12 cellular contexts compared by ENCODE assay signal in genomic region chr7:867406-868188, GRCh38. TPM values are rescaled to one million over a fixed set of nuclear protein-coding genes. Genes with fewer than 3 reads are reported as not detected.
DNase-seq lines count a peak whose midpoint lies in the region; ATAC-seq, FAIRE-seq and TF ChIP-seq lines count a peak whose summit lies in the region.
"Had no signal": no experiment of that assay in that cellular context is flagged by ENCODE, and none has a peak within 500 bp of the region (broad histone marks: within the 10 kb centered on the region; RNA-seq: fewer than 3 reads in every experiment).

No MANE protein-coding gene starts in this region.

- peak; percentile 30 for DNase-seq in BJ (ENCODE audit: low read depth)
- no peak for DNase-seq in WTC11 (ENCODE audit: low spot score)
- peak; percentile 41 for DNase-seq in glomerular visceral epithelial cell (ENCODE audit: extremely low spot score)
- DNase-seq in pancreas = peak in 2 of 6 donors; percentile 37 to 64
- DNase-seq in NCI-H748 (lab: John Stamatoyannopoulos, UW; ENCODE audit: unreplicated experiment) = no peak
- no peak for DNase-seq in NCI-H2081 treated with DMSO at 0.1 percent for 48 hours (lab: John Stamatoyannopoulos, UW)
- DNase-seq in midbrain (lab: John Stamatoyannopoulos, UW) = no peak
- DNase-seq: activated CD4-positive, alpha-beta T cell treated with anti-CD3 and anti-CD28 coated beads, Interleukin-2, amount 50 U/mL, for 1 hour; DMS 273 treated with DMSO at 0.1 percent for 48 hours; MM.1S; stimulated activated CD4-positive, alpha-beta T cell treated with anti-CD3 and anti-CD28 coated beads, Interleukin-4, amount 100 ng/mL, for 4 hours had no signal

- no peaks in the 10 kb centered on the region for H3K27me3 ChIP-seq in BJ (ENCODE audit: control insufficient read depth, insufficient read depth, low read length)
- H3K27me3 ChIP-seq in pancreas = no peaks in the 10 kb centered on the region

- ATAC-seq in WTC11 = no peak
- ATAC-seq in pancreas = peak in 3 of 4 donors; percentile 52 to 65 (median 65)
- no peak for ATAC-seq in GM21723 (IDR thresholded peaks at IDR 0.05; ENCODE audit: unreplicated experiment)

- H3K9me3 Mint-ChIP-seq in WTC11 = no peaks in the 10 kb centered on the region

- no peaks in the 10 kb centered on the region for H3K27me3 Mint-ChIP-seq in WTC11 (ENCODE audit: low read depth)

- H3K27ac Mint-ChIP-seq in WTC11 = peak overlapping the region; percentile 78

- CTCF ChIA-PET in BJ (lab: Yijun Ruan, JAX) = interaction anchor here (0.6 to 1.0 kb wide), 3 partner anchors 80 to 541 kb away, joined by 3 to 4 read pairs (median 3); no protein-coding TSS in a partner anchor
- CTCF ChIA-PET in WTC11 (lab: Charles Lee) = no interaction called here

- 88 to 90% methylated on average over 22 of the region's 22 CpGs for WGBS in pancreas, 2 donors

- H3K27ac ChIP-seq in pancreas = peak overlapping the region in 3 of 4 donors; percentile 5 to 46 (median 41)

- TF ChIP-seq CTCF in BJ (IDR thresholded peaks at IDR 0.05; ENCODE audit: insufficient read depth, low read depth, low read length) (peak; percentile 24; the same call in 1 of the 2 replicates), WTC11 (IDR thresholded peaks at IDR 0.05) (no peak), pancreas (IDR thresholded peaks at IDR 0.05) (no peak)

- POLR2A ChIA-PET in BJ (lab: Charles Lee) (no interaction called here), WTC11 (lab: Charles Lee) (no interaction called here)

- H3K4me1 Mint-ChIP-seq in WTC11 = no peaks in the 10 kb centered on the region

- H3K36me3 ChIP-seq in BJ (ENCODE audit: control insufficient read depth, insufficient read depth, low read length) = peaks cover 14% of the 10 kb centered on the region
- H3K36me3 ChIP-seq in pancreas = peaks cover 2 to 39% (median 2%) of the 10 kb centered on the region in 3 donors

- H3K4me3 ChIP-seq in BJ (ENCODE audit: low read depth, low read length) (no peak overlapping the region), pancreas (no peak overlapping the region)

- no peaks in the 10 kb centered on the region for H3K4me1 ChIP-seq in pancreas

- no peak for FAIRE-seq in pancreas (lab: Jason Lieb, UNC)

- intact Hi-C loops in pancreas (cut with DNase I) = loop anchor here in 2 of 3 donors (5.0 to 10.0 kb wide), 2 partner anchors 80 to 543 kb away; no protein-coding TSS in a partner anchor

- no peak overlapping the region for H3K4me3 Mint-ChIP-seq in WTC11

- no peaks in the 10 kb centered on the region for H3K9me3 ChIP-seq in pancreas

- H3K36me3 Mint-ChIP-seq in WTC11 = peaks cover 74% of the 10 kb centered on the region

TF ChIP-seq in WTC11, 78 proteins besides CTCF, POLR2A, EP300 and RAD21 (continues in another document):
- TF ChIP-seq, protein P1, sequence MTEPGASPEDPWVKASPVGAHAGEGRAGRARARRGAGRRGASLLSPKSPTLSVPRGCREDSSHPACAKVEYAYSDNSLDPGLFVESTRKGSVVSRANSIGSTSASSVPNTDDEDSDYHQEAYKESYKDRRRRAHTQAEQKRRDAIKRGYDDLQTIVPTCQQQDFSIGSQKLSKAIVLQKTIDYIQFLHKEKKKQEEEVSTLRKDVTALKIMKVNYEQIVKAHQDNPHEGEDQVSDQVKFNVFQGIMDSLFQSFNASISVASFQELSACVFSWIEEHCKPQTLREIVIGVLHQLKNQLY (CRISPR knock-in tag; IDR thresholded peaks at IDR 0.05) = no peak
- no peak for TF ChIP-seq NR1H2 (CRISPR knock-in tag; IDR thresholded peaks at IDR 0.05)
- no peak for TF ChIP-seq ZNF423 (CRISPR knock-in tag; IDR thresholded peaks at IDR 0.05)
- TF ChIP-seq MAX (CRISPR knock-in tag; IDR thresholded peaks at IDR 0.05) = no peak
- TF ChIP-seq, protein P2, sequence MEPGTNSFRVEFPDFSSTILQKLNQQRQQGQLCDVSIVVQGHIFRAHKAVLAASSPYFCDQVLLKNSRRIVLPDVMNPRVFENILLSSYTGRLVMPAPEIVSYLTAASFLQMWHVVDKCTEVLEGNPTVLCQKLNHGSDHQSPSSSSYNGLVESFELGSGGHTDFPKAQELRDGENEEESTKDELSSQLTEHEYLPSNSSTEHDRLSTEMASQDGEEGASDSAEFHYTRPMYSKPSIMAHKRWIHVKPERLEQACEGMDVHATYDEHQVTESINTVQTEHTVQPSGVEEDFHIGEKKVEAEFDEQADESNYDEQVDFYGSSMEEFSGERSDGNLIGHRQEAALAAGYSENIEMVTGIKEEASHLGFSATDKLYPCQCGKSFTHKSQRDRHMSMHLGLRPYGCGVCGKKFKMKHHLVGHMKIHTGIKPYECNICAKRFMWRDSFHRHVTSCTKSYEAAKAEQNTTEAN (CRISPR knock-in tag; IDR thresholded peaks at IDR 0.05) = no peak
- TF ChIP-seq HMGXB4 (CRISPR knock-in tag; IDR thresholded peaks at IDR 0.05) = no peak
- no peak for TF ChIP-seq RORB (CRISPR knock-in tag; IDR thresholded peaks at IDR 0.05)
- no peak for TF ChIP-seq ATF3 (CRISPR knock-in tag; conservative IDR thresholded peaks at IDR 0.05)
- TF ChIP-seq ZNF232 (CRISPR knock-in tag; IDR thresholded peaks at IDR 0.05) = no peak
- no peak for TF ChIP-seq ZNF138 (CRISPR knock-in tag; conservative IDR thresholded peaks at IDR 0.05)
- TF ChIP-seq, protein P3, sequence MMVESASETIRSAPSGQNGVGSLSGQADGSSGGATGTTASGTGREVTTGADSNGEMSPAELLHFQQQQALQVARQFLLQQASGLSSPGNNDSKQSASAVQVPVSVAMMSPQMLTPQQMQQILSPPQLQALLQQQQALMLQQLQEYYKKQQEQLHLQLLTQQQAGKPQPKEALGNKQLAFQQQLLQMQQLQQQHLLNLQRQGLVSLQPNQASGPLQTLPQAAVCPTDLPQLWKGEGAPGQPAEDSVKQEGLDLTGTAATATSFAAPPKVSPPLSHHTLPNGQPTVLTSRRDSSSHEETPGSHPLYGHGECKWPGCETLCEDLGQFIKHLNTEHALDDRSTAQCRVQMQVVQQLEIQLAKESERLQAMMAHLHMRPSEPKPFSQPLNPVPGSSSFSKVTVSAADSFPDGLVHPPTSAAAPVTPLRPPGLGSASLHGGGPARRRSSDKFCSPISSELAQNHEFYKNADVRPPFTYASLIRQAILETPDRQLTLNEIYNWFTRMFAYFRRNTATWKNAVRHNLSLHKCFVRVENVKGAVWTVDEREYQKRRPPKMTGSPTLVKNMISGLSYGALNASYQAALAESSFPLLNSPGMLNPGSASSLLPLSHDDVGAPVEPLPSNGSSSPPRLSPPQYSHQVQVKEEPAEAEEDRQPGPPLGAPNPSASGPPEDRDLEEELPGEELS (CRISPR knock-in tag; IDR thresholded peaks at IDR 0.05) = no peak
- no peak for TF ChIP-seq GRHL2 (CRISPR knock-in tag; IDR thresholded peaks at IDR 0.05; ENCODE audit: insufficient replicate concordance, severe bottlenecking)
- TF ChIP-seq AR (CRISPR knock-in tag; IDR thresholded peaks at IDR 0.05) = no peak
- no peak for TF ChIP-seq FOXP1 (CRISPR knock-in tag; IDR thresholded peaks at IDR 0.05; ENCODE audit: borderline replicate concordance)
- no peak for TF ChIP-seq OVOL2 (CRISPR knock-in tag; IDR thresholded peaks at IDR 0.05; ENCODE audit: borderline replicate concordance)

RNA-seq across cellular contexts. Expression of gene GET4, which starts 8.8 kb away (rescaled TPM):
- 15.6 and 21.7 TPM in 2 replicates for polyA plus RNA-seq in BJ (2011; rRNA removed)
- polyA minus RNA-seq in BJ (2011; rRNA and poly(A)+ RNA removed) = 8.7 and 15.9 TPM in 2 replicates
- total RNA-seq in WTC11 (2021) = 73.0 to 82.0 TPM (median 73.4 TPM) in 3 replicates
- total RNA-seq in pancreas = 10 to 100 TPM; 13.1 to 23.8 (median 19.9) TPM
- polyA plus RNA-seq in pancreas = 10 to 100 TPM; 52.6 to 94.5 TPM

RNA-seq across cellular contexts. Expression of gene SUN1, which starts 35.3 kb away (rescaled TPM):
- polyA plus RNA-seq in BJ (2011; rRNA removed) (177 and 222 TPM in 2 replicates), pancreas (10 to 100 TPM; 67.7 to 93.2 TPM)
- 87.6 and 107 TPM in 2 replicates for polyA minus RNA-seq in BJ (2011; rRNA and poly(A)+ RNA removed)
- total RNA-seq in WTC11 (2021) (149 to 158 TPM (median 156 TPM) in 3 replicates), pancreas (10 to 100 TPM; 42.6 to 68.3 (median 52.5) TPM)

Comparison
In these comparisons a context has a peak if more than half of its experiments do, and no peak if none do; other contexts are left out.
1. DNase-seq: peak in BJ (single experiment) and glomerular visceral epithelial cell (single experiment); none in WTC11 (single experiment), NCI-H748 (single experiment), NCI-H2081 treated with DMSO at 0.1 percent for 48 hours (single experiment) and midbrain (single experiment).
2. ATAC-seq: peak in pancreas (3 of 4); none in WTC11 (single experiment) and GM21723 (single experiment).